8 cellular contexts compared by ENCODE assay signal in genomic region chr10:3811331-3811870, GRCh38. TPM values are rescaled to one million over a fixed set of nuclear protein-coding genes. Genes with fewer than 3 reads are reported as not detected.
DNase-seq lines count a peak whose midpoint lies in the region; ATAC-seq and TF ChIP-seq lines count a peak whose summit lies in the region.

No MANE protein-coding gene starts in this region.

- H3K9me3 Mint-ChIP-seq in progenitor cell of endocrine pancreas (ENCODE audit: low read depth), result no peaks in the 10 kb centered on the region

- H3K27me3 Mint-ChIP-seq in progenitor cell of endocrine pancreas, result no peaks in the 10 kb centered on the region

- TF ChIP-seq CTCF in progenitor cell of endocrine pancreas (IDR thresholded peaks at IDR 0.05; ENCODE audit: unreplicated experiment), result no peak

- no peak overlapping the region for H3K4me3 Mint-ChIP-seq in progenitor cell of endocrine pancreas (ENCODE audit: low read depth)

- H3K4me1 Mint-ChIP-seq in progenitor cell of endocrine pancreas (ENCODE audit: low read depth), result peaks cover 37% of the 10 kb centered on the region

- ATAC-seq in GM19463 (IDR thresholded peaks at IDR 0.05; ENCODE audit: unreplicated experiment) (peak; percentile 85), HG03521 (IDR thresholded peaks at IDR 0.05; ENCODE audit: unreplicated experiment) (peak; percentile 73)

- DNase-seq in CD1c-positive myeloid dendritic cell (ENCODE audit: extremely low spot score), result peak; percentile 67
- peak; percentile 29 for DNase-seq in activated CD4-positive, alpha-beta T cell treated with anti-CD3 and anti-CD28 coated beads, Interleukin-2, amount 50 U/mL, for 1 hour
- DNase-seq in fibroblast of gingiva (ENCODE audit: low read depth), result peak; percentile 62
- DNase-seq in progenitor cell of endocrine pancreas (ENCODE audit: low spot score, unreplicated experiment), result no peak
- no peak for DNase-seq in NCI-H146 (lab: John Stamatoyannopoulos, UW)
- no peak for DNase-seq in NCI-H2227 (lab: John Stamatoyannopoulos, UW; ENCODE audit: unreplicated experiment)

- peak overlapping the region; percentile 60 for H3K27ac Mint-ChIP-seq in progenitor cell of endocrine pancreas

- no peaks in the 10 kb centered on the region for H3K36me3 Mint-ChIP-seq in progenitor cell of endocrine pancreas (ENCODE audit: insufficient read depth)

RNA-seq across cellular contexts. Expression of gene KLF6, which starts 26.4 kb away (rescaled TPM):
- total RNA-seq in progenitor cell of endocrine pancreas, result 95.5 and 109 TPM in 2 replicates

Comparison
In these comparisons a context has a peak if more than half of its experiments do, and no peak if none do; other contexts are left out.
1. DNase-seq: peak in CD1c-positive myeloid dendritic cell (single experiment), activated CD4-positive, alpha-beta T cell treated with anti-CD3 and anti-CD28 coated beads, Interleukin-2, amount 50 U/mL, for 1 hour (single experiment) and fibroblast of gingiva (single experiment); none in progenitor cell of endocrine pancreas (single experiment), NCI-H146 (single experiment) and NCI-H2227 (single experiment).